Comparison of ENCODE assay signal across 18 cellular contexts in the genomic region with DNA sequence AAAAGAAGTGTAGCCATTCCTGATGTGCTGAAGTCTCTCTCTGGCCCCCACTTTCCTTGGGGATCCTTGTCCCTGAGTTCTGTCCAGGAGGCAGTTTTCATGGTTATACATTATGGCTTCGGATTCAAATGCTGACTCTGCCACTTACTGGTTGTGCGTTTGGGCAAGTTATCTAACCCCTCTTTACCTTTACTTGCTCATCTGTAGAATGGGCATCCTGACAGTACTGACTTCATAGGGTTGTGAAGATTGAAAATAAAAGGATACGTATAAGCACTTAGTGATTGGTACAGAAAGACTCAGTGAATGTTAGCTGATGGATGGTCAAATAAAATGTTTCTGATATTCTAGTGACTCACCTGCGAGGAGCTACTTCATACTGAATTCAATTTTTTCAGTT.
DNase-seq lines count a peak whose midpoint lies in the region; TF ChIP-seq lines count a peak whose summit lies in the region.
"Had no signal": no experiment of that assay in that cellular context is flagged by ENCODE, and none has a peak within 500 bp of the region (broad histone marks: within the 10 kb centered on the region; RNA-seq: fewer than 3 reads in every experiment).

No MANE protein-coding gene starts in this region.

- H3K36me3 ChIP-seq in Caco-2 (ENCODE audit: control insufficient read depth, insufficient read depth, low read length) = no peaks in the 10 kb centered on the region
- peaks cover 4% of the 10 kb centered on the region; the same call in 1 of the 2 replicates for H3K36me3 ChIP-seq in PC-9 (ENCODE audit: low read depth)
- H3K36me3 ChIP-seq in smooth muscle cell (ENCODE audit: low read depth) = peaks cover 4% of the 10 kb centered on the region
- H3K36me3 ChIP-seq in OCI-LY7 (ENCODE audit: insufficient read depth, low read length) = no peaks in the 10 kb centered on the region
- H3K36me3 ChIP-seq: Peyer's patch had no signal

- POLR2A ChIA-PET in Caco-2 (lab: Charles Lee) = no interaction called here
- POLR2A ChIA-PET in PC-9 (lab: Charles Lee; ENCODE audit: unreplicated experiment) = no interaction called here
- POLR2A ChIA-PET in OCI-LY7 (lab: Charles Lee) = interaction anchor here (0.7 to 1.2 kb wide), 4 partner anchors 12 to 482 kb away, joined by 3 to 4 read pairs (median 3); no protein-coding TSS in a partner anchor

- H3K4me3 ChIP-seq in Caco-2 (ENCODE audit: low read depth, low read length) = no peak overlapping the region
- H3K4me3 ChIP-seq in PC-9 = no peak overlapping the region
- no peak overlapping the region for H3K4me3 ChIP-seq in smooth muscle cell
- no peak overlapping the region for H3K4me3 ChIP-seq in OCI-LY7 (ENCODE audit: low read depth, low read length, poor library complexity, severe bottlenecking)
- H3K4me3 ChIP-seq: Peyer's patch had no signal

- no TSS peak for BruUV-seq in Caco-2 (replicated peaks; lab: Mats Ljungman, UMichigan)
- BruUV-seq in PC-9 (replicated peaks; lab: Mats Ljungman, UMichigan) = no TSS peak
- BruUV-seq in OCI-LY7 (replicated peaks; lab: Mats Ljungman, UMichigan) = no TSS peak

- CTCF ChIA-PET in Caco-2 (lab: Charles Lee) = interaction anchor here (0.6 to 1.0 kb wide), 5 partner anchors 15 to 494 kb away, joined by 3 to 9 read pairs (median 4); no protein-coding TSS in a partner anchor
- CTCF ChIA-PET in PC-9 (lab: Charles Lee) = interaction anchor here (0.6 kb wide), 1 partner anchor 78 kb away, joined by 9 read pairs; no protein-coding TSS in a partner anchor
- CTCF ChIA-PET in OCI-LY7 (lab: Charles Lee; ENCODE audit: unreplicated experiment) = no interaction called here

- peak overlapping the region; percentile 65 for H3K27ac ChIP-seq in PC-9
- peak overlapping the region; percentile 81 for H3K27ac ChIP-seq in smooth muscle cell (ENCODE audit: low read depth)
- no peak overlapping the region for H3K27ac ChIP-seq in OCI-LY7 (ENCODE audit: low read depth, low read length, poor library complexity, severe bottlenecking)
- H3K27ac ChIP-seq: C4-2B, KMS-11, Peyer's patch had no signal

- H4K20me1 ChIP-seq in PC-9 (ENCODE audit: insufficient read depth) = no peaks in the 10 kb centered on the region
- H4K20me1 ChIP-seq in smooth muscle cell (ENCODE audit: low read depth) = peaks cover 67% of the 10 kb centered on the region
- H4K20me1 ChIP-seq in OCI-LY7 (ENCODE audit: insufficient read depth, low read length) = no peaks in the 10 kb centered on the region

- intact Hi-C loops in Caco-2 (cut with micrococcal nuclease; ENCODE audit: unreplicated experiment) (no loop called here), PC-9 (cut with micrococcal nuclease; ENCODE audit: unreplicated experiment) (no loop called here), OCI-LY7 (cut with micrococcal nuclease; ENCODE audit: unreplicated experiment) (no loop called here)

- H3K27ac Mint-ChIP-seq in Caco-2 (ENCODE audit: unreplicated experiment) = peak overlapping the region; percentile 93
- peak overlapping the region; percentile 81 for H3K27ac Mint-ChIP-seq in chondrocyte (ENCODE audit: unreplicated experiment)
- H3K27ac Mint-ChIP-seq: B cell; CD8-positive, alpha-beta T cell had no signal

- H3K9ac ChIP-seq in smooth muscle cell (ENCODE audit: low read depth) = no peak overlapping the region
- H3K9ac ChIP-seq: KMS-11 had no signal

- no peaks in the 10 kb centered on the region for H3K27me3 ChIP-seq in Caco-2 (replicated peaks; ENCODE audit: control insufficient read depth, insufficient read depth, low read length)
- no peaks in the 10 kb centered on the region for H3K27me3 ChIP-seq in PC-9 (ENCODE audit: insufficient read depth, low read depth)
- no peaks in the 10 kb centered on the region for H3K27me3 ChIP-seq in smooth muscle cell (ENCODE audit: low read depth)
- H3K27me3 ChIP-seq: Peyer's patch had no signal

- peaks cover 29% of the 10 kb centered on the region for H3K4me1 Mint-ChIP-seq in Caco-2 (ENCODE audit: low read depth, unreplicated experiment)
- peaks cover 47% of the 10 kb centered on the region for H3K4me1 Mint-ChIP-seq in chondrocyte (ENCODE audit: low read depth)

- H3K4me1 ChIP-seq in Caco-2 (peaks cover 15% of the 10 kb centered on the region), PC-9 (replicated peaks; ENCODE audit: insufficient read depth) (peaks cover 64% of the 10 kb centered on the region), smooth muscle cell (ENCODE audit: low read depth) (peaks cover 7% of the 10 kb centered on the region), OCI-LY7 (ENCODE audit: insufficient read depth, low read length, poor library complexity, severe bottlenecking) (peaks cover 22% of the 10 kb centered on the region)

- H3K9me2 ChIP-seq in PC-9 (ENCODE audit: insufficient read depth) (no peaks in the 10 kb centered on the region), OCI-LY7 (ENCODE audit: insufficient read depth, low read length) (no peaks in the 10 kb centered on the region)
- H3K9me2 ChIP-seq: SK-N-SH had no signal

- DNase-seq in Caco-2 (no peak), PC-9 (no peak), chondrocyte (ENCODE audit: low spot score) (no peak), smooth muscle cell (lab: John Stamatoyannopoulos, UW; ENCODE audit: unreplicated experiment) (no peak), OCI-LY7 (ENCODE audit: low spot score) (no peak), EL (no peak), NCI-H446 treated with DMSO at 0.1 percent for 48 hours (lab: John Stamatoyannopoulos, UW) (no peak)
- DNase-seq: CD8-positive, alpha-beta T cell; DMS153; H9; MM.1S; NCI-H2029 treated with DMSO at 0.1 percent for 48 hours; NCI-H526 treated with DMSO at 0.1 percent for 48 hours; Peyer's patch; SK-N-SH had no signal

- H3K4me2 ChIP-seq in PC-9 = no peak overlapping the region
- no peak overlapping the region for H3K4me2 ChIP-seq in smooth muscle cell
- no peak overlapping the region for H3K4me2 ChIP-seq in OCI-LY7 (ENCODE audit: low read length)
- H3K4me2 ChIP-seq: KMS-11 had no signal

- no peak overlapping the region for H2AFZ ChIP-seq in PC-9
- H2AFZ ChIP-seq in smooth muscle cell (ENCODE audit: low read depth) = no peak overlapping the region
- H2AFZ ChIP-seq in OCI-LY7 (ENCODE audit: low read length) = no peak overlapping the region

- H3K9me3 ChIP-seq in Caco-2 = 0 out of 2 replicates have a peak, but pooled peaks cover 2% of the 10 kb centered on the region
- H3K9me3 ChIP-seq in PC-9 (ENCODE audit: insufficient read depth, low read depth) = no peaks in the 10 kb centered on the region
- H3K9me3 ChIP-seq in smooth muscle cell (replicated peaks; ENCODE audit: low read depth) = no peaks in the 10 kb centered on the region
- no peaks in the 10 kb centered on the region for H3K9me3 ChIP-seq in OCI-LY7 (ENCODE audit: low read length)
- H3K9me3 ChIP-seq: Peyer's patch, SK-N-SH had no signal

- H3F3A ChIP-seq in PC-9 (ENCODE audit: insufficient read depth, low read depth) = peaks cover 50% of the 10 kb centered on the region
- no peaks in the 10 kb centered on the region for H3F3A ChIP-seq in smooth muscle cell (ENCODE audit: low read depth)

- H3K4me3 Mint-ChIP-seq in Caco-2 (ENCODE audit: unreplicated experiment) (no peak overlapping the region), chondrocyte (ENCODE audit: unreplicated experiment) (no peak overlapping the region)
- H3K4me3 Mint-ChIP-seq: B cell; CD8-positive, alpha-beta T cell; H9 had no signal

- 95% methylated on average over 4 of the region's 4 CpGs for WGBS in smooth muscle cell (ENCODE audit: low lambda C conversion rate)

- H3K79me2 ChIP-seq in PC-9 (ENCODE audit: low read depth) (peaks cover 77% of the 10 kb centered on the region), smooth muscle cell (ENCODE audit: low read depth) (peaks cover 66% of the 10 kb centered on the region), OCI-LY7 (ENCODE audit: insufficient read depth, low read depth, low read length) (no peaks in the 10 kb centered on the region)

- H3K36me3 Mint-ChIP-seq in Caco-2 (ENCODE audit: insufficient read depth, unreplicated experiment) = peaks cover 8% of the 10 kb centered on the region
- peaks cover 6% of the 10 kb centered on the region for H3K36me3 Mint-ChIP-seq in chondrocyte (ENCODE audit: low read depth)

- H3K9me3 Mint-ChIP-seq in Caco-2 (ENCODE audit: unreplicated experiment) (no peaks in the 10 kb centered on the region), chondrocyte (ENCODE audit: low read depth) (no peaks in the 10 kb centered on the region)
- H3K9me3 Mint-ChIP-seq: CD8-positive, alpha-beta T cell; H9 had no signal

- TF ChIP-seq CTCF in Caco-2 (IDR thresholded peaks at IDR 0.05; ENCODE audit: insufficient read depth in 1 of 2, low read depth in 1 of 2, low read length in 1 of 2, severe bottlenecking in 1 of 2, unreplicated experiment in 1 of 2) (no peak), PC-9 (conservative IDR thresholded peaks at IDR 0.05) (no peak), chondrocyte (IDR thresholded peaks at IDR 0.05) (no peak), smooth muscle cell (IDR thresholded peaks at IDR 0.05; ENCODE audit: borderline replicate concordance, insufficient read depth, poor library complexity, severe bottlenecking) (no peak), OCI-LY7 (conservative IDR thresholded peaks at IDR 0.05; ENCODE audit: low read length) (no peak)

- H3K27me3 Mint-ChIP-seq in Caco-2 (ENCODE audit: insufficient read depth, unreplicated experiment) = no peaks in the 10 kb centered on the region
- no peaks in the 10 kb centered on the region for H3K27me3 Mint-ChIP-seq in chondrocyte (ENCODE audit: low read depth)
- H3K27me3 Mint-ChIP-seq: B cell had no signal
